Comparison of ENCODE assay signal across 34 cellular contexts in the genomic region with DNA sequence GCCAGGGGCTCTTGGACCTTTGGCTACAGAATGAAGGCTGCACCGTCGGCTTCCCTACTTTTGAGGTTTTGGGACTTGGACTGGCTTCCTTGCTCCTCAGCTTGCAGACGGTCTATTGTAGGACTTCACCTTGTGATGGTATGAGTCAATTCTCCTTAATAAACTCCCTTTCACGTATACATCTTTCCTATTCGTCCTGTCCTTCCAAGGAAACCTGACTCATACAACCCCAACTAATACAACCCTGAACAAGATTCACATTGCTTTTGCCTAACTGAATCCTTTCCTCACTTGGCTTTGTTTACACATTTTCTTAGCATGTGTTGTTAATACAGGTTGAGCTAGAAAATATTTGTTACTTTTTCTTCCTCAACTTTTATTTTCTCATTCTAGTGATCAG. TPM values are rescaled to one million over a fixed set of nuclear protein-coding genes. Genes with fewer than 3 reads are reported as not detected.
"Had no signal": no experiment of that assay in that cellular context is flagged by ENCODE, and none has a peak within 500 bp of the region (broad histone marks: within the 10 kb centered on the region; RNA-seq: fewer than 3 reads in every experiment).

No MANE protein-coding gene starts in this region.

- DNase-seq: activated CD4-positive, alpha-beta T cell treated with anti-CD3 and anti-CD28 coated beads for 48 hours; activated CD4-positive, alpha-beta T cell treated with anti-CD3 and anti-CD28 coated beads, Interleukin-2, amount 50 U/mL, for 48 hours; activated CD8-positive, alpha-beta memory T cell treated with anti-CD3 and anti-CD28 coated beads for 24 hours; activated effector memory CD4-positive, alpha-beta T cell treated with anti-CD3 and anti-CD28 coated beads, Interleukin-2, amount 50 U/mL, for 16 hours; activated naive CD4-positive, alpha-beta T cell treated with anti-CD3 and anti-CD28 coated beads, Interleukin-2, amount 10 ng/mL, durations not matched to agents 7 days and 5 days; activated T-cell treated with anti-CD3 and anti-CD28 coated beads, Interleukin-2, amount 50 U/mL, for 1 hour; amniotic stem cell; dermis blood vessel endothelial cell; effector CD4-positive, alpha-beta T cell; head of caudate nucleus; hypothalamus; left ventricle myocardium inferior; naive B cell; nephron progenitor cell; ovary; retina; stimulated activated CD4-positive, alpha-beta T cell treated with anti-CD3 and anti-CD28 coated beads, Interleukin-12 subunit alpha, Interleukin-12 subunit beta, amount 100 ng/mL, for 4 hours; stimulated activated CD4-positive, alpha-beta T cell treated with anti-CD3 and anti-CD28 coated beads, Interleukin-4, amount 100 ng/mL, for 1 hour; stimulated activated naive CD8-positive, alpha-beta T cell treated with anti-CD3 and anti-CD28 coated beads, Interleukin-15, Interleukin-2, amounts not matched to agents 100 U/mL and 50 U/mL, for 24 hours; SW 1271; T-helper 9 cell; testis; transverse colon; WERI-Rb-1 had no signal

- H3K4me3 ChIP-seq: gastroesophageal sphincter, left ventricle myocardium inferior, lung, ovary, prostate gland, skin epidermis, testis, transverse colon had no signal

RNA-seq across cellular contexts. Expression of gene TBXT, which starts 21.9 kb away (rescaled TPM):
- total RNA-seq: activated T-helper 1 cell treated with anti-CD3 and anti-CD28 coated beads, Interleukin-12 subunit alpha, Interleukin-12 subunit beta, Interleukin-2, Interleukin-4 antibody, amounts not matched to agents 30 ng/mL and 10 ng/mL and 1 ng/mL, durations not matched to agents 14 hours and 24 hours and 36 hours; astrocyte; dermis blood vessel endothelial cell; epithelial cell of proximal tubule; fibroblast of villous mesenchyme; gastroesophageal sphincter; left ventricle myocardium inferior; lung; ovary; sciatic nerve; transverse colon; urinary bladder had no signal
